Comparison of ENCODE assay signal across 9 cellular contexts in the genomic region with DNA sequence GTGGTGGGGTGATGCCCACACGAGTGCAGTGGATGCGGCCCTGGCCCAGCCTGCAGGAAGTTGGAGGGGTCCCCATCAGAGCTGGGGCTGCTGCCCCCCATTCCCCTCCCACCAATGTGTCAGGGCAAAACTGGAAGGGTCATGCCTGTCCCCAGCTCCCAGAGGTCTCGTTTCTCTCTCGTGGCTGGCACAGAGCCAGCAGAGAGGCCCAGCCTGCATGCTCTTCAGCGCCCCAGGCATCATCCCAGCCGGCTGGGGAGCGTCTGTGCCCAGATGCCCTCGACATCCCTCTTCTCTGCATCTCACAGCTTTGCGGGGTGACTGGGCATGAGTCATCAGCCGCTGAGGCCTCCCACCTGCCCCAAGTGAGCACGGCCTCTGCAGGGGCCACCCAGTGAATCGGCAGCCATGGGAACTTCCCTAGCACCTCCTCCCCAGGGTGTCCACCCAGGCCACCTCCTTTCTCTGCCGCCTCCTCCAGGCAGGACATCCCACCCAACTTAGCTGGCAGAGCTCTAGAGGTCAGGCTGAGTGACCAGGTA. TPM values are rescaled to one million over a fixed set of nuclear protein-coding genes. Genes with fewer than 3 reads are reported as not detected.
A peak's percentile ranks its signal among the peaks of the same experiment; 100 is the strongest.
DNase-seq lines count a peak whose midpoint lies in the region; ATAC-seq and TF ChIP-seq lines count a peak whose summit lies in the region.
"Had no signal": no experiment of that assay in that cellular context is flagged by ENCODE, and none has a peak within 500 bp of the region (broad histone marks: within the 10 kb centered on the region; RNA-seq: fewer than 3 reads in every experiment).

No MANE protein-coding gene starts in this region.

- H3K36me3 ChIP-seq in testis (ENCODE audit: low read depth, missing control alignments): no peaks in the 10 kb centered on the region

- H3K36me3 Mint-ChIP-seq in CD14-positive monocyte: peaks cover 4 to 5% of the 10 kb centered on the region in 2 donors

- H3K4me1 ChIP-seq in testis: no peaks in the 10 kb centered on the region

- WGBS in testis, 2 donors: 51 to 59% methylated on average over 4 to 12 of the region's 13 CpGs

- TF ChIP-seq RAD21 in Ishikawa (IDR thresholded peaks at IDR 0.05; ENCODE audit: low read depth): no peak

- H3K27me3 ChIP-seq in testis: no peaks in the 10 kb centered on the region

- peaks cover 0 to 9% (median 5%) of the 10 kb centered on the region in 3 donors for H3K27me3 Mint-ChIP-seq in CD14-positive monocyte (ENCODE audit: low read depth in 3 of 3)

- H3K27ac Mint-ChIP-seq in CD14-positive monocyte: peak overlapping the region in 5 of 7 donors; percentile 8 to 73 (median 60)
- H3K27ac Mint-ChIP-seq: T-helper 1 cell treated with Interleukin-12 subunit alpha and Interleukin-12 subunit beta and Interleukin-4 antibody, amounts not matched to agents 30 μg/mL and 1 μg/mL, for 36 hours had no signal

- H3K27ac ChIP-seq in testis: no peak overlapping the region

- no peak for ATAC-seq in HG03039 (IDR thresholded peaks at IDR 0.05; ENCODE audit: unreplicated experiment)
- ATAC-seq in HG02938 (IDR thresholded peaks at IDR 0.05; ENCODE audit: unreplicated experiment): no peak

- intact Hi-C loops in CD14-positive monocyte (cut with micrococcal nuclease): no loop called here
- intact Hi-C loops in testis (cut with DNase I; ENCODE audit: low total_unique reads): no loop called here

- no peak for TF ChIP-seq POLR2A in testis (IDR thresholded peaks at IDR 0.05)

- H3K4me3 Mint-ChIP-seq in CD14-positive monocyte: peak overlapping the region in 1 of 2 donors; percentile 46
- H3K4me3 Mint-ChIP-seq: T-helper 1 cell treated with Interleukin-12 subunit alpha and Interleukin-12 subunit beta and Interleukin-4 antibody, amounts not matched to agents 30 μg/mL and 1 μg/mL, for 36 hours had no signal

- no peaks in the 10 kb centered on the region for H3K9me3 ChIP-seq in testis

- H3K4me3 ChIP-seq in testis: no peak overlapping the region

- H3K4me1 Mint-ChIP-seq in CD14-positive monocyte: peaks cover 49% of the 10 kb centered on the region

- no peak for TF ChIP-seq EP300 in Ishikawa (IDR thresholded peaks at IDR 0.05; ENCODE audit: borderline replicate concordance)

- DNase-seq in CD14-positive monocyte (ENCODE audit: low spot score) (peak; percentile 88), kidney tubule cell (ENCODE audit: low spot score) (peak; percentile 93), testis (no peak), SKM-1 (lab: John Stamatoyannopoulos, UW; ENCODE audit: unreplicated experiment) (no peak)
- DNase-seq in activated CD8-positive, alpha-beta memory T cell treated with anti-CD3 and anti-CD28 coated beads, Interleukin-2, amount 50 U/mL, for 4 hours: peak; percentile 37

- TF ChIP-seq CTCF in CD14-positive monocyte (IDR thresholded peaks at IDR 0.05) (no peak), testis (IDR thresholded peaks at IDR 0.05) (no peak)

- peaks cover 0 to 7% (median 0%) of the 10 kb centered on the region in 7 donors for H3K9me3 Mint-ChIP-seq in CD14-positive monocyte
- H3K9me3 Mint-ChIP-seq: T-helper 1 cell treated with Interleukin-12 subunit alpha and Interleukin-12 subunit beta and Interleukin-4 antibody, amounts not matched to agents 30 μg/mL and 1 μg/mL, for 36 hours had no signal

TF ChIP-seq in Ishikawa, 13 proteins besides CTCF, POLR2A, EP300 and RAD21:
- peak; percentile 69 for TF ChIP-seq NFIC (IDR thresholded peaks at IDR 0.05)
- TF ChIP-seq, protein P1, sequence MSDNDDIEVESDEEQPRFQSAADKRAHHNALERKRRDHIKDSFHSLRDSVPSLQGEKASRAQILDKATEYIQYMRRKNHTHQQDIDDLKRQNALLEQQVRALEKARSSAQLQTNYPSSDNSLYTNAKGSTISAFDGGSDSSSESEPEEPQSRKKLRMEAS (IDR thresholded peaks at IDR 0.05): no peak

RNA-seq across cellular contexts. Expression of gene CSNK1D, which starts 9.8 kb away (rescaled TPM):
- polyA plus RNA-seq in CD14-positive monocyte: 10 to 100 TPM; 47.0 to 60.9 TPM
- 100 to 1,000 TPM; 137 to 179 TPM for total RNA-seq in testis
- 178 TPM for polyA plus RNA-seq in testis (ENCODE audit: insufficient read depth, low read depth, low replicate concordance)

RNA-seq across cellular contexts. Expression of gene CD7, which starts 34.1 kb away (rescaled TPM):
- polyA plus RNA-seq in CD14-positive monocyte: under 1 TPM; 0.38 to 0.42 TPM
- total RNA-seq in testis: 1 to 10 TPM in 1 of 2 donors, under 1 TPM in 1; 0.55 to 2.3 TPM
- 3.0 TPM for polyA plus RNA-seq in testis (ENCODE audit: insufficient read depth, low read depth, low replicate concordance)

RNA-seq across cellular contexts. Expression of gene SECTM1, which starts 50.3 kb away (rescaled TPM):
- polyA plus RNA-seq in CD14-positive monocyte: 100 to 1,000 TPM; 136 to 209 TPM
- 1 to 10 TPM in 1 of 2 donors, under 1 TPM in 1; 0.55 to 5.9 TPM for total RNA-seq in testis
- 9.3 TPM for polyA plus RNA-seq in testis (ENCODE audit: insufficient read depth, low read depth, low replicate concordance)

RNA-seq across cellular contexts. Expression of gene SLC16A3, which starts 54.4 kb away (rescaled TPM):
- 10 to 100 TPM; 26.3 to 35.3 TPM for polyA plus RNA-seq in CD14-positive monocyte
- 10 to 100 TPM; 67.7 to 71.4 TPM for total RNA-seq in testis
- 70.6 TPM for polyA plus RNA-seq in testis (ENCODE audit: insufficient read depth, low read depth, low replicate concordance)

Comparison
In these comparisons a context has a peak if more than half of its experiments do, and no peak if none do; other contexts are left out.
1. DNase-seq: peak in CD14-positive monocyte (single experiment), activated CD8-positive, alpha-beta memory T cell treated with anti-CD3 and anti-CD28 coated beads, Interleukin-2, amount 50 U/mL, for 4 hours (single experiment) and kidney tubule cell (single experiment); none in testis (single experiment) and SKM-1 (single experiment).
2. RNA of gene SECTM1, which starts 50.3 kb away (polyA plus RNA-seq): 136 to 209 TPM in CD14-positive monocyte; 9.3 TPM in testis (single experiment); every median in the first group is over 10 times any median in the second.